Comparison of ENCODE assay signal across 8 cellular contexts in the genomic region with DNA sequence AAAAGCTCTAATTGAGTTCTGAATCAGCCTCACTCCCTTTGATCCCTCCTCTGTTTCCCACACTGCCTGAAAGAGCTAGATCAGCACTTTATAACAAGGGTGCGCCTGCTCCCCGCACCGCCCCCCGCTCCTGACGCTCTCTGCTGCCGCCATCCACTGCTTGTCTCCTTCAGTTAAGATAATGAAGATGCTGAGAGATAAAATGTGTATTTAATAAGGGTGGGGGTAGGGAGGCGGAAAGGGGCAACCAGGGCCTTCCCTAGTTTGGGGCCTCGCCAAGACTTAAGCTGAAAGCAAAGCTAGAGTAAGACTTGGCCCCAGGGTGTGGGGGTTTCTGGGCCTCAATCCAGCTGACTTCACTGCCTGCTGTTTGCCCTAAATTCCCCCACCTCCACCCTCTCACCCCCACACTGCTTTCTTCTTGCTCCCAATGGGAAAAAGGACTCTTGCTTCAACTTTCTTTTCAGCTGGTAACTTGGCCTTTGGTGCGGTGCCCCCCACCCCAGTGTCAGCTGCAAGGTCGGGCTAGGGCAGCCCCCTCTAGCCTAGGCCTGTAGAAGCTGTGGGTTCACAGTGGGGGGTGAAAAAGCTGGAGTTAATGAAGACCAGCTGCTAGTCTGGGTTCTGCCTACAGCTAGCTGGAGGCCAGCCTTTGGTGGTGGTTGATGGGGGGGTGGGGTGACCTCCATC. TPM values are rescaled to one million over a fixed set of nuclear protein-coding genes. Genes with fewer than 3 reads are reported as not detected.
DNase-seq lines count a peak whose midpoint lies in the region; ATAC-seq, FAIRE-seq and TF ChIP-seq lines count a peak whose summit lies in the region.

No MANE protein-coding gene starts in this region.

- H3K36me3 Mint-ChIP-seq in nephron progenitor cell (ENCODE audit: low read depth) = peaks cover 5% of the 10 kb centered on the region
- peaks cover 26% of the 10 kb centered on the region for H3K36me3 Mint-ChIP-seq in activated T-helper 2 cell treated with anti-CD3 and anti-CD28 coated beads, Interferon-gamma antibody, Interleukin-2, Interleukin-4, amounts not matched to agents 10 μg/mL and 5 μg/mL and 100 μg/mL, durations not matched to agents 14 hours and 24 hours and 36 hours (ENCODE audit: low read depth)

- no peaks in the 10 kb centered on the region for H3K9me3 Mint-ChIP-seq in nephron progenitor cell
- H3K9me3 Mint-ChIP-seq in activated T-helper 2 cell treated with anti-CD3 and anti-CD28 coated beads, Interferon-gamma antibody, Interleukin-2, Interleukin-4, amounts not matched to agents 10 μg/mL and 5 μg/mL and 100 μg/mL, durations not matched to agents 14 hours and 24 hours and 36 hours = no peaks in the 10 kb centered on the region

- peak; percentile 31 for DNase-seq in DMS79 treated with DMSO at 0.1 percent for 48 hours (lab: John Stamatoyannopoulos, UW)
- DNase-seq in DMS79 (lab: John Stamatoyannopoulos, UW) = no peak
- peak; percentile 91 to 92 for DNase-seq in SJCRH30
- DNase-seq in fibroblast of the conjunctiva (ENCODE audit: low read depth) = peak; percentile 88
- DNase-seq in small intestine = peak; percentile 68
- no peak for DNase-seq in nephron progenitor cell
- no peak for DNase-seq in activated T-helper 2 cell treated with anti-CD3 and anti-CD28 coated beads, Interferon-gamma antibody, Interleukin-2, Interleukin-4, amounts not matched to agents 10 μg/mL and 5 μg/mL and 100 μg/mL, durations not matched to agents 14 hours and 24 hours and 36 hours (ENCODE audit: low spot score)

- H3K9me3 ChIP-seq in SJCRH30 (replicated peaks) (no peaks in the 10 kb centered on the region), small intestine (ENCODE audit: control insufficient read depth, low read depth) (no peaks in the 10 kb centered on the region)

- no peaks in the 10 kb centered on the region for H3K27me3 ChIP-seq in SJCRH30
- no peaks in the 10 kb centered on the region for H3K27me3 ChIP-seq in small intestine (ENCODE audit: control insufficient read depth in 2 of 2, insufficient read depth in 2 of 2, low read length in 2 of 2)

- H3K4me3 ChIP-seq in SJCRH30 (no peak overlapping the region), small intestine (ENCODE audit: low read depth in 1 of 2, low read length in 2 of 2) (no peak overlapping the region)

- no peak for ATAC-seq in GM18517 (IDR thresholded peaks at IDR 0.05; ENCODE audit: unreplicated experiment)

- H3K36me3 ChIP-seq in SJCRH30 (peaks cover 7% of the 10 kb centered on the region), small intestine (ENCODE audit: control insufficient read depth in 2 of 2, insufficient read depth in 2 of 2, low read length in 2 of 2) (no peaks in the 10 kb centered on the region)

- peaks cover 5% of the 10 kb centered on the region for H3K27me3 Mint-ChIP-seq in nephron progenitor cell (ENCODE audit: low read depth, poor library complexity)
- H3K27me3 Mint-ChIP-seq in activated T-helper 2 cell treated with anti-CD3 and anti-CD28 coated beads, Interferon-gamma antibody, Interleukin-2, Interleukin-4, amounts not matched to agents 10 μg/mL and 5 μg/mL and 100 μg/mL, durations not matched to agents 14 hours and 24 hours and 36 hours (ENCODE audit: low read depth) = no peaks in the 10 kb centered on the region

- TF ChIP-seq CTCF in nephron progenitor cell (IDR thresholded peaks at IDR 0.05) = no peak

- no peak overlapping the region for H3K27ac Mint-ChIP-seq in nephron progenitor cell
- H3K27ac Mint-ChIP-seq in activated T-helper 2 cell treated with anti-CD3 and anti-CD28 coated beads, Interferon-gamma antibody, Interleukin-2, Interleukin-4, amounts not matched to agents 10 μg/mL and 5 μg/mL and 100 μg/mL, durations not matched to agents 14 hours and 24 hours and 36 hours = no peak overlapping the region

- FAIRE-seq in small intestine (lab: Jason Lieb, UNC) = no peak

- no peak overlapping the region for H3K4me3 Mint-ChIP-seq in nephron progenitor cell
- no peak overlapping the region for H3K4me3 Mint-ChIP-seq in activated T-helper 2 cell treated with anti-CD3 and anti-CD28 coated beads, Interferon-gamma antibody, Interleukin-2, Interleukin-4, amounts not matched to agents 10 μg/mL and 5 μg/mL and 100 μg/mL, durations not matched to agents 14 hours and 24 hours and 36 hours (ENCODE audit: low read depth)

- peak overlapping the region; percentile 56 for H3K27ac ChIP-seq in SJCRH30
- H3K27ac ChIP-seq in small intestine (ENCODE audit: low read depth in 1 of 2, low read length in 1 of 2) = peak overlapping the region; percentile 55 to 77

- intact Hi-C loops in activated T-helper 2 cell treated with anti-CD3 and anti-CD28 coated beads, Interferon-gamma antibody, Interleukin-2, Interleukin-4, amounts not matched to agents 10 μg/mL and 5 μg/mL and 100 μg/mL, durations not matched to agents 14 hours and 24 hours and 36 hours (cut with micrococcal nuclease) = loop anchor here (5.0 kb wide), 1 partner anchor 35 kb away; no protein-coding TSS in a partner anchor

- H3K4me1 ChIP-seq in SJCRH30 = peaks cover 80% of the 10 kb centered on the region
- peaks cover 15 to 23% of the 10 kb centered on the region in 2 donors for H3K4me1 ChIP-seq in small intestine (ENCODE audit: control insufficient read depth in 2 of 2, insufficient read depth in 1 of 2, low read depth in 1 of 2, low read length in 1 of 2)

- H3K4me1 Mint-ChIP-seq in nephron progenitor cell = peaks cover 27% of the 10 kb centered on the region
- H3K4me1 Mint-ChIP-seq in activated T-helper 2 cell treated with anti-CD3 and anti-CD28 coated beads, Interferon-gamma antibody, Interleukin-2, Interleukin-4, amounts not matched to agents 10 μg/mL and 5 μg/mL and 100 μg/mL, durations not matched to agents 14 hours and 24 hours and 36 hours (ENCODE audit: low read depth) = peaks cover 13% of the 10 kb centered on the region

- 17 to 38% (median 35%) methylated on average over 10 of the region's 10 CpGs for WGBS in small intestine, 3 donors

RNA-seq across cellular contexts. Expression of a gene that starts 1.8 kb away (rescaled TPM):
- 42.3 and 43.2 TPM in 2 replicates for total RNA-seq in SJCRH30 (2014; rRNA removed; shearing (Covaris generic))
- polyA plus RNA-seq in small intestine = 10 to 100 TPM; 28.8 to 40.7 (median 39.2) TPM
- 30.4 and 35.1 TPM in 2 replicates for total RNA-seq in activated T-helper 2 cell treated with anti-CD3 and anti-CD28 coated beads, Interferon-gamma antibody, Interleukin-2, Interleukin-4, amounts not matched to agents 10 μg/mL and 5 μg/mL and 100 μg/mL, durations not matched to agents 14 hours and 24 hours and 36 hours

RNA-seq across cellular contexts. Expression of a gene that starts 19.5 kb away (rescaled TPM):
- 89.3 and 97.0 TPM in 2 replicates for total RNA-seq in SJCRH30 (2014; rRNA removed; shearing (Covaris generic))
- 10 to 100 TPM in 1 of 3 donors, 1 to 10 TPM in 2; 2.5 to 10.7 (median 3.8) TPM for polyA plus RNA-seq in small intestine
- 126 and 133 TPM in 2 replicates for total RNA-seq in activated T-helper 2 cell treated with anti-CD3 and anti-CD28 coated beads, Interferon-gamma antibody, Interleukin-2, Interleukin-4, amounts not matched to agents 10 μg/mL and 5 μg/mL and 100 μg/mL, durations not matched to agents 14 hours and 24 hours and 36 hours

RNA-seq across cellular contexts. Expression of a gene that starts 57.4 kb away (rescaled TPM):
- total RNA-seq in SJCRH30 (2014; rRNA removed; shearing (Covaris generic)) = not detected in 2 replicates
- 1 to 10 TPM in 1 of 3 donors, not detected in 2; 1.1 TPM for polyA plus RNA-seq in small intestine
- total RNA-seq in activated T-helper 2 cell treated with anti-CD3 and anti-CD28 coated beads, Interferon-gamma antibody, Interleukin-2, Interleukin-4, amounts not matched to agents 10 μg/mL and 5 μg/mL and 100 μg/mL, durations not matched to agents 14 hours and 24 hours and 36 hours = 0.48 TPM in 1 of 2 replicates, not detected in the other

Comparison
In these comparisons a context has a peak if more than half of its experiments do, and no peak if none do; other contexts are left out.
1. DNase-seq: peak in DMS79 treated with DMSO at 0.1 percent for 48 hours (single experiment), SJCRH30 (2 of 2), fibroblast of the conjunctiva (single experiment) and small intestine (single experiment); none in DMS79 (single experiment), nephron progenitor cell (single experiment) and activated T-helper 2 cell treated with anti-CD3 and anti-CD28 coated beads, Interferon-gamma antibody, Interleukin-2, Interleukin-4, amounts not matched to agents 10 μg/mL and 5 μg/mL and 100 μg/mL, durations not matched to agents 14 hours and 24 hours and 36 hours (single experiment).